In the genomic region with DNA sequence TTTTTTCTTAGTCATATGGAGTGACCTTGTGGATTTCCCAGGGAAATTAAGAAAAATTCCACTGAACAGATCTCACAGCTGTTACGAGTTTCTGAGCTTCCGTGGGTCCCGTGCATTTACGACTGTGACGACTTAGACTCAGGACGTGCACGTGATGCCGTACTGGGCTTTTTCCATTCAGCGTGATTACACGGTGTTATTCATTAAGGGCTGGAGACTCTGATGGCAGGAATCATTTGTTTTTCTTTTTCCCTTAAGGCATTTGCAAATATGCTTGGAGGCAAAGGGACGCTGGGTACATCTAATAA, we compare ENCODE assay signal across 1 cellular context.
TF ChIP-seq lines count a peak whose summit lies in the region.

No MANE protein-coding gene starts in this region.

TF ChIP-seq in endothelial cell of umbilical vein, 7 proteins besides CTCF, POLR2A, EP300 and RAD21:
- TF ChIP-seq GATA2 (IDR thresholded peaks at IDR 0.05; ENCODE audit: insufficient read depth, insufficient read length, low read depth, low read length) (no peak), EZH2 (IDR thresholded peaks at IDR 0.05; ENCODE audit: borderline replicate concordance, low read depth, low read length, severe bottlenecking) (no peak), FOS (IDR thresholded peaks at IDR 0.05; ENCODE audit: borderline replicate concordance, insufficient read depth, low read length) (no peak), JUN (IDR thresholded peaks at IDR 0.05; ENCODE audit: borderline replicate concordance, insufficient read depth, insufficient read length, low read depth) (no peak), MYC (IDR thresholded peaks at IDR 0.05; ENCODE audit: low read depth, low read length) (no peak), MAX (IDR thresholded peaks at IDR 0.05; ENCODE audit: insufficient read depth, insufficient read length) (no peak), POLR2AphosphoS5 (IDR thresholded peaks at IDR 0.05; ENCODE audit: insufficient read depth, low read depth, low read length) (no peak)
